Comparison of ENCODE assay signal across 1 cellular context in genomic region chr12:124487065-124487833, GRCh38.
TF ChIP-seq lines count a peak whose summit lies in the region.

No MANE protein-coding gene starts in this region.

TF ChIP-seq in GM23338, 12 proteins besides CTCF, POLR2A, EP300 and RAD21 (continued from another document):
- TF ChIP-seq ZNF462 (CRISPR knock-in tag; IDR thresholded peaks at IDR 0.05): no peak
- no peak for TF ChIP-seq STAT1 (IDR thresholded peaks at IDR 0.05; ENCODE audit: unreplicated experiment)
- no peak for TF ChIP-seq NANOG (IDR thresholded peaks at IDR 0.05; ENCODE audit: borderline replicate concordance)
- TF ChIP-seq, protein P1, sequence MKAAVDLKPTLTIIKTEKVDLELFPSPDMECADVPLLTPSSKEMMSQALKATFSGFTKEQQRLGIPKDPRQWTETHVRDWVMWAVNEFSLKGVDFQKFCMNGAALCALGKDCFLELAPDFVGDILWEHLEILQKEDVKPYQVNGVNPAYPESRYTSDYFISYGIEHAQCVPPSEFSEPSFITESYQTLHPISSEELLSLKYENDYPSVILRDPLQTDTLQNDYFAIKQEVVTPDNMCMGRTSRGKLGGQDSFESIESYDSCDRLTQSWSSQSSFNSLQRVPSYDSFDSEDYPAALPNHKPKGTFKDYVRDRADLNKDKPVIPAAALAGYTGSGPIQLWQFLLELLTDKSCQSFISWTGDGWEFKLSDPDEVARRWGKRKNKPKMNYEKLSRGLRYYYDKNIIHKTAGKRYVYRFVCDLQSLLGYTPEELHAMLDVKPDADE (IDR thresholded peaks at IDR 0.05): no peak
- no peak for TF ChIP-seq ZNF114 (CRISPR knock-in tag; IDR thresholded peaks at IDR 0.05)
- TF ChIP-seq POLR2AphosphoS5 (IDR thresholded peaks at IDR 0.05; ENCODE audit: low read depth): no peak
